1 cellular context compared by ENCODE assay signal in genomic region chr17:32142038-32142856, GRCh38.
A peak's percentile ranks its signal among the peaks of the same experiment; 100 is the strongest.
TF ChIP-seq lines count a peak whose summit lies in the region.

Gene RHOT1, plus strand, starts transcription at chr17:32142502. Its CDS starts 191 bp downstream, at chr17:32142693.

TF ChIP-seq in HepG2, 621 proteins besides CTCF, POLR2A, EP300 and RAD21 (continued from another document and continues in another):
- 0 out of 2 replicates have a peak, but pooled peaks have one; percentile 5 for TF ChIP-seq PAXIP1 (CRISPR knock-in tag; conservative IDR thresholded peaks at IDR 0.05)
- peak; percentile 80 for TF ChIP-seq SKI (IDR thresholded peaks at IDR 0.05; ENCODE audit: partially characterized antibody)
- peak; percentile 64 for TF ChIP-seq POLR2G (IDR thresholded peaks at IDR 0.05; ENCODE audit: low read depth, low read length)
- TF ChIP-seq CBFB (CRISPR knock-in tag; IDR thresholded peaks at IDR 0.05) = peak; percentile 49; the same call in 1 of the 2 replicates
- TF ChIP-seq ZNF768 (CRISPR knock-in tag; IDR thresholded peaks at IDR 0.05) = peak; percentile 34; the same call in 1 of the 2 replicates
- no peak for TF ChIP-seq USF2 (IDR thresholded peaks at IDR 0.05; ENCODE audit: low read depth, low read length)
- no peak for TF ChIP-seq USF2 (CRISPR knock-in tag; IDR thresholded peaks at IDR 0.05; ENCODE audit: borderline replicate concordance)
- no peak for TF ChIP-seq ZNF567 (CRISPR knock-in tag; IDR thresholded peaks at IDR 0.05; ENCODE audit: borderline replicate concordance)
- TF ChIP-seq ATF5 (CRISPR knock-in tag; IDR thresholded peaks at IDR 0.05; ENCODE audit: low read depth) = no peak
- TF ChIP-seq ZNF33A (CRISPR knock-in tag; IDR thresholded peaks at IDR 0.05; ENCODE audit: borderline replicate concordance) = no peak
- peak; percentile 64 for TF ChIP-seq PHF8 (CRISPR knock-in tag; IDR thresholded peaks at IDR 0.05)
- peak; percentile 50; the same call in 1 of the 2 replicates for TF ChIP-seq IKZF5 (CRISPR knock-in tag; IDR thresholded peaks at IDR 0.05)
- TF ChIP-seq ZSCAN12 (CRISPR knock-in tag; IDR thresholded peaks at IDR 0.05) = no peak
- 0 out of 2 replicates have a peak, but pooled peaks have one; percentile 22 for TF ChIP-seq DRAP1 (CRISPR knock-in tag; IDR thresholded peaks at IDR 0.05)
- TF ChIP-seq ZNF234 (CRISPR knock-in tag; conservative IDR thresholded peaks at IDR 0.05) = no peak
- TF ChIP-seq THAP9 (CRISPR knock-in tag; IDR thresholded peaks at IDR 0.05; ENCODE audit: borderline replicate concordance) = 0 out of 2 replicates have a peak, but pooled peaks have one; percentile 44
- TF ChIP-seq NONO (IDR thresholded peaks at IDR 0.05) = no peak
- 0 out of 2 replicates have a peak, but pooled peaks have one; percentile 41 for TF ChIP-seq NONO (CRISPR knock-in tag; conservative IDR thresholded peaks at IDR 0.05)
- TF ChIP-seq KLF16 (CRISPR knock-in tag; IDR thresholded peaks at IDR 0.05) = no peak
- peak; percentile 44; the same call in 1 of the 3 replicates for TF ChIP-seq MXI1 (IDR thresholded peaks at IDR 0.05; ENCODE audit: borderline replicate concordance, low read depth, low read length)
- peak; percentile 35; the same call in 1 of the 2 replicates for TF ChIP-seq GFI1 (CRISPR knock-in tag; IDR thresholded peaks at IDR 0.05; ENCODE audit: borderline replicate concordance)
- no peak; the same call in none of the 2 replicates for TF ChIP-seq ZNF350 (CRISPR knock-in tag; IDR thresholded peaks at IDR 0.05; ENCODE audit: borderline replicate concordance, low read depth)
- TF ChIP-seq RCOR2 (CRISPR knock-in tag; IDR thresholded peaks at IDR 0.05) = no peak
- peak; percentile 32; the same call in 1 of the 2 replicates for TF ChIP-seq POGK (CRISPR knock-in tag; conservative IDR thresholded peaks at IDR 0.05)
- no peak for TF ChIP-seq ZNF205 (CRISPR knock-in tag; IDR thresholded peaks at IDR 0.05)
- TF ChIP-seq TCF7 (IDR thresholded peaks at IDR 0.05; ENCODE audit: low read depth) = no peak
- no peak for TF ChIP-seq HOXD1 (CRISPR knock-in tag; IDR thresholded peaks at IDR 0.05)
- TF ChIP-seq ATF2 (CRISPR knock-in tag; IDR thresholded peaks at IDR 0.05) = 0 out of 2 replicates have a peak, but pooled peaks have one; percentile 37
- no peak for TF ChIP-seq MATR3 (CRISPR knock-in tag; IDR thresholded peaks at IDR 0.05)
- TF ChIP-seq ZNF598 (CRISPR knock-in tag; IDR thresholded peaks at IDR 0.05; ENCODE audit: borderline replicate concordance) = no peak
- peak; percentile 89 for TF ChIP-seq HOXA3 (CRISPR knock-in tag; IDR thresholded peaks at IDR 0.05)
- peak; percentile 12; the same call in 1 of the 2 replicates for TF ChIP-seq ZNF784 (CRISPR knock-in tag; IDR thresholded peaks at IDR 0.05; ENCODE audit: borderline replicate concordance)
- TF ChIP-seq ZNF609 (CRISPR knock-in tag; IDR thresholded peaks at IDR 0.05; ENCODE audit: borderline replicate concordance) = no peak
- peak; percentile 12; the same call in 1 of the 2 replicates for TF ChIP-seq CSRNP1 (CRISPR knock-in tag; IDR thresholded peaks at IDR 0.05)
- no peak for TF ChIP-seq SP5 (CRISPR knock-in tag; IDR thresholded peaks at IDR 0.05; ENCODE audit: borderline replicate concordance, low read depth)
